8 cellular contexts compared by ENCODE assay signal in the genomic region with DNA sequence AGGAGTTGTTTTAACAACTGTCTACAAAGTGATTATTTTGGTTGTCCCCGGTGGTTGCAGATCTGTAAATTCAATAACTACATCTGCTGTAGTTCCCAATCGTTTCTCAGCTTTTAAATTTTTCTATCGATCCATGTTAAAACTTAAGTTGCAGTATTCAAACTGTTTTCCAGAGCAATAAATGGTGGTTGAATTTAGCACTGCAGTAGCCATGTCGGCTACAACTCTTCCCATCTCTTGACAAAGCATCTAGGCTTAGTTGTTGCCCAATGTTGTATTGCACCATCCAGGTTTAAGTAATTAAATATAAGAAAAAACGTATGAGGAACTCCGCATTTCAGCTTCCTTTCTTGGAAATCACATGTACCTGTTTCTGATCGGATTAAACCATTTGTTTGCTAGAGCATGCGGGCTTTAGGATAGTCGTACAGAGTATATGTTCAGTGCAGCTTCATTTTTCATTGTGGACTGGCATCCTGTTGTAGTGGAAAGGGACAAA.
DNase-seq lines count a peak whose midpoint lies in the region; ATAC-seq and TF ChIP-seq lines count a peak whose summit lies in the region.

No MANE protein-coding gene starts in this region.

- H3K9me3 Mint-ChIP-seq in nephron progenitor cell: peaks cover 13% of the 10 kb centered on the region

- H3K4me1 ChIP-seq in NT2/D1 (ENCODE audit: insufficient read depth, insufficient read length) (no peaks in the 10 kb centered on the region), duodenal mucosa (ENCODE audit: control insufficient read depth in 1 of 2, insufficient read depth in 2 of 2, low read length in 2 of 2) (peaks cover 31 to 33% of the 10 kb centered on the region in 2 donors)

- H3K27me3 Mint-ChIP-seq in nephron progenitor cell (ENCODE audit: low read depth, poor library complexity): no peaks in the 10 kb centered on the region

- DNase-seq in NT2/D1 (ENCODE audit: low read depth, low spot score) (no peak), nephron progenitor cell (no peak), nucleus accumbens (lab: John Stamatoyannopoulos, UW) (no peak), RPMI8226 (no peak)

- H3K36me3 Mint-ChIP-seq in nephron progenitor cell (ENCODE audit: low read depth): peaks cover 31% of the 10 kb centered on the region

- no peak for ATAC-seq in GM19328 (IDR thresholded peaks at IDR 0.05; ENCODE audit: unreplicated experiment)
- ATAC-seq in HG03039 (IDR thresholded peaks at IDR 0.05; ENCODE audit: unreplicated experiment): no peak

- TF ChIP-seq CTCF in GM12875 (IDR thresholded peaks at IDR 0.05; ENCODE audit: borderline replicate concordance, insufficient read depth, low read depth, low read length) (no peak), nephron progenitor cell (IDR thresholded peaks at IDR 0.05) (no peak)

- H3K27me3 ChIP-seq in NT2/D1 (ENCODE audit: insufficient read depth, insufficient read length) (no peaks in the 10 kb centered on the region), duodenal mucosa (ENCODE audit: control insufficient read depth in 1 of 2, insufficient read depth in 2 of 2, low read length in 2 of 2) (no peaks in the 10 kb centered on the region)

- peaks cover 21% of the 10 kb centered on the region for H3K4me1 Mint-ChIP-seq in nephron progenitor cell

- H3K4me3 ChIP-seq in GM12875 (ENCODE audit: low read depth, low read length) (peak overlapping the region; percentile 94), NT2/D1 (ENCODE audit: insufficient read length, low read depth) (peak overlapping the region; percentile 93), duodenal mucosa (ENCODE audit: low read depth in 1 of 2, low read length in 2 of 2) (peak overlapping the region; percentile 75 to 94)

- peak overlapping the region; percentile 23 for H3K27ac Mint-ChIP-seq in nephron progenitor cell

- H3K36me3 ChIP-seq in NT2/D1 (ENCODE audit: insufficient read depth, insufficient read length, low read length) (peaks cover 18% of the 10 kb centered on the region), duodenal mucosa (ENCODE audit: control insufficient read depth in 1 of 2, insufficient read depth in 2 of 2, low read length in 2 of 2) (no peaks in the 10 kb centered on the region)

- H3K4me3 Mint-ChIP-seq in nephron progenitor cell: peak overlapping the region; percentile 90

- 0 out of 2 replicates have a peak, but pooled peaks cover 2% of the 10 kb centered on the region for H3K9me3 ChIP-seq in NT2/D1 (ENCODE audit: insufficient read depth, low read length)
- H3K9me3 ChIP-seq in duodenal mucosa (ENCODE audit: control insufficient read depth in 1 of 2, low read length in 2 of 2): no peaks in the 10 kb centered on the region

- H3K9ac ChIP-seq in NT2/D1 (ENCODE audit: insufficient read length, low read depth) (peak overlapping the region; percentile 94), duodenal mucosa (ENCODE audit: low read depth in 1 of 2, low read length in 2 of 2) (peak overlapping the region; percentile 59 to 86)

- H3K27ac ChIP-seq in duodenal mucosa (ENCODE audit: low read depth, low read length): peak overlapping the region; percentile 85
